Comparison of ENCODE assay signal across 18 cellular contexts in the genomic region with DNA sequence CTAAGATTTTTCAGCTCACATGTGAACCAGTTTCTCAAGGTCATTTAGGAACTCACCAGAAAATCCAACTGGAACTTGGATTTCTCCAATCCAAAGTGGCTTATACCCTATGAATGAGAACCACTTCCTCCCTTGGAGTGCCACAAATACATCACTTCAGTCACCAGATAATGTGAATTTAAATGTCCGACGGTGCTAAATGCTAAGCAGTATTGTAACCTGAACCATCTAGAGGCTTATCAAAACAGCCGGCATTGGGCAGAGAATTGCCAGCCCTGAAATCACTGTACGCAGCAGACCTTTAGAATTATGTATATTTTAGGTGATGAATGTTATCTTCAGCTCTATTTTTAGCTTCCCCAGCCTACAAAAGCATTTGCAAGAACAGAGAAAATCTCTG.
"Had no signal": no experiment of that assay in that cellular context is flagged by ENCODE, and none has a peak within 500 bp of the region (broad histone marks: within the 10 kb centered on the region; RNA-seq: fewer than 3 reads in every experiment).

No MANE protein-coding gene starts in this region.

- H3K27me3 ChIP-seq: ascending aorta, esophagus squamous epithelium had no signal

- H3K36me3 Mint-ChIP-seq: immature natural killer cell, type B pancreatic cell had no signal

- H3K27ac Mint-ChIP-seq: activated CD8-positive, alpha-beta T cell treated with anti-CD3 and anti-CD28 coated beads for 36 hours; activated T-cell treated with anti-CD3 and anti-CD28 coated beads, Interleukin-2, amount 50 U/mL, for 72 hours; immature natural killer cell; naive B cell; type B pancreatic cell had no signal

- H3K9me3 Mint-ChIP-seq: type B pancreatic cell had no signal

- H3K4me1 Mint-ChIP-seq: immature natural killer cell had no signal

- H3K4me3 Mint-ChIP-seq: activated CD8-positive, alpha-beta T cell treated with anti-CD3 and anti-CD28 coated beads for 36 hours; activated T-cell treated with anti-CD3 and anti-CD28 coated beads, Interleukin-2, amount 50 U/mL, for 72 hours; immature natural killer cell; naive B cell; type B pancreatic cell had no signal

- H3K4me1 ChIP-seq: ascending aorta, esophagus squamous epithelium, lower lobe of right lung, suprapubic skin had no signal

- DNase-seq: activated CD4-positive, alpha-beta T cell treated with anti-CD3 and anti-CD28 coated beads for 4 hours; activated CD8-positive, alpha-beta memory T cell treated with anti-CD3 and anti-CD28 coated beads, Interleukin-2, amount 50 U/mL, for 4 hours; activated CD8-positive, alpha-beta T cell treated with anti-CD3 and anti-CD28 coated beads for 36 hours; activated gamma-delta T cell treated with Interleukin-2 at 50 U/mL for 16 hours; activated T-cell treated with anti-CD3 and anti-CD28 coated beads, Interleukin-2, amount 50 U/mL, for 72 hours; esophagus squamous epithelium; foreskin fibroblast; immature natural killer cell; lower lobe of right lung; naive B cell; right cardiac atrium; stimulated activated CD4-positive, alpha-beta T cell treated with anti-CD3 and anti-CD28 coated beads, Interleukin-2, amount 100 ng/mL, for 24 hours; stimulated activated naive CD4-positive, alpha-beta T cell treated with Interleukin-2 at 50 U/mL for 16 hours; WERI-Rb-1 had no signal

- ATAC-seq: activated CD8-positive, alpha-beta T cell treated with anti-CD3 and anti-CD28 coated beads for 36 hours; activated T-cell treated with anti-CD3 and anti-CD28 coated beads, Interleukin-2, amount 50 U/mL, for 72 hours; lower lobe of right lung; right cardiac atrium had no signal

- H3K9me3 ChIP-seq: esophagus squamous epithelium, lower lobe of right lung, neutrophil, suprapubic skin had no signal

- H3K27ac ChIP-seq: ascending aorta, esophagus squamous epithelium, lower lobe of right lung, neutrophil, suprapubic skin, WERI-Rb-1 had no signal

- H3K4me3 ChIP-seq: ascending aorta, esophagus squamous epithelium, lower lobe of right lung, suprapubic skin had no signal

- H3K36me3 ChIP-seq: ascending aorta, esophagus squamous epithelium, lower lobe of right lung, neutrophil, suprapubic skin, WERI-Rb-1 had no signal

- H3K27me3 Mint-ChIP-seq: type B pancreatic cell had no signal
